ENCODE assay signal across 8 cellular contexts in the genomic region with DNA sequence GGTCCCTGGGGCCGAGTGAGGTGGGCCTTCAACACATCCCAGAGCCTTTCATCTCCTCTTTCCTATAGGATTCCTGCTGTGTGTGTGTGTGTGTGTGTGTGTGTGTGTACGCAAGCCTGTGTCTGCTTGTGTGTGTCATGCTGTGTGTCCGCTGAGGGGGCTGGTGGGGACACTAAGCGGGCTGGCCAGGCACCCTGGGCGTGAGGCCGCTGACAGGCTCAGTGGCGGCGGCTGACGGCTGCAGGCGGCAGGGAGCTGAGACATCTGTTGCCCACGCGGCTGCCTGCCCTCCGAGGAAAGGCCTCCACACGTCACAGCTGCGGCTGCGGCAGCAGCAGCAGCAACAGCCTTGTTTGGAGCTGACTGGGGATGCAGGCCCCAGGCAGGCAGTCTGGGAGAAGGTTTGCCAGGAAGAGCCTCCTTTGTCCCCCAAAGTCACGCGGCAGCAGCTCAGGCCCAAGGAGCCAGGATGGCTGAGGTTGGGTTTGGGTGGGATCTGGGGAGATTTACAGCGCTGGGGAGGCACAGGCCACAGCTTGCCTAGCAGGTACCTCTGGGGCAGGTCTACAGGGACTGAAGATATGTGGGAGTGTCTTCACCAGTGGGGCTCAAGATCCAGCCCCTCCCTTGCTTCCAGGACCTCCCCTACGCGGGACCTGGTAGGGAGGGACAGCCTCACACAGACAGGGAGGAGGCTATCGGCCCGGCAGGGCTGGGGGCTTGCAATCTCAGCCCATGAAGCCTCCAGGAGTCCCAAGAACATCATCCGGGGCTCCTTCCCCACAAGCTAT. TPM values are rescaled to one million over a fixed set of nuclear protein-coding genes. Genes with fewer than 3 reads are reported as not detected.
DNase-seq lines count a peak whose midpoint lies in the region; ATAC-seq and TF ChIP-seq lines count a peak whose summit lies in the region.
"Had no signal": no experiment of that assay in that cellular context is flagged by ENCODE, and none has a peak within 500 bp of the region (broad histone marks: within the 10 kb centered on the region; RNA-seq: fewer than 3 reads in every experiment).

No MANE protein-coding gene starts in this region.

- no peaks in the 10 kb centered on the region for H3K27me3 ChIP-seq in lung (ENCODE audit: control insufficient read depth, insufficient read depth)
- H3K27me3 ChIP-seq in transverse colon, result peaks cover 17% of the 10 kb centered on the region

- WGBS in lung, 2 donors, result 77 to 83% methylated on average over 24 of the region's 24 CpGs
- 81% methylated on average over 15 of the region's 24 CpGs; no CpG with 5 or more reads in 1 of the 2 donors for WGBS in transverse colon (ENCODE audit: low coverage in 1 of 2), 2 donors

- no peak overlapping the region for H3K4me3 ChIP-seq in lung
- peak overlapping the region in 3 of 4 donors; percentile 45 to 67 (median 59) for H3K4me3 ChIP-seq in transverse colon

- in situ Hi-C loops in transverse colon (cut with MboI; ENCODE audit: low pct_ligation_motif_present in 1 of 4, low pct_unique_long_range_greater_than_20kb in 1 of 4, low sequenced_read_pairs in 3 of 4), result loop anchor here in 1 of 4 donors (25.0 kb wide), 1 partner anchor 278 kb away; the partner anchor contains the start of gene IL5

- peak overlapping the region; percentile 81 for H3K27ac ChIP-seq in cingulate gyrus (ENCODE audit: low read depth, low read length)
- peak overlapping the region in 1 of 2 donors; percentile 17 for H3K27ac ChIP-seq in lung (ENCODE audit: low read depth in 1 of 2, low read length in 1 of 2)
- peak overlapping the region; percentile 87 to 97 (median 94) for H3K27ac ChIP-seq in transverse colon

- peak; percentile 25 for ATAC-seq in lung (ENCODE audit: insufficient read depth, low FRiP score)

- DNase-seq in NCI-H2227 treated with DMSO at 0.1 percent for 48 hours (lab: John Stamatoyannopoulos, UW) (peak; percentile 6), lung (ENCODE audit: low spot score) (no peak), transverse colon (peak; percentile 56), NCI-H2081 treated with DMSO at 0.1 percent for 48 hours (lab: John Stamatoyannopoulos, UW) (no peak), SIG-M5 treated with dmso at 0.1 percent for 504 hours (lab: John Stamatoyannopoulos, UW; ENCODE audit: unreplicated experiment) (no peak)
- no peak for DNase-seq in activated T-cell treated with anti-CD3 and anti-CD28 coated beads, Interleukin-2, amount 50 U/mL, for 1 hour

- intact Hi-C loops in transverse colon (cut with DNase I; ENCODE audit: low total_unique reads), result loop anchor here (5.0 kb wide), 1 partner anchor 33 kb away; the partner anchor contains the start of gene SLC22A4

- TF ChIP-seq EP300 in transverse colon (IDR thresholded peaks at IDR 0.05; ENCODE audit: low read depth), result peak; percentile 40

- peaks cover 0 to 11% of the 10 kb centered on the region in 2 donors for H3K4me1 ChIP-seq in lung (ENCODE audit: control insufficient read depth in 2 of 2, insufficient read depth in 2 of 2, low read length in 2 of 2)
- H3K4me1 ChIP-seq in transverse colon, result peaks cover 12 to 57% (median 41%) of the 10 kb centered on the region in 4 donors

- H3K9me3 ChIP-seq in lung (ENCODE audit: control insufficient read depth in 2 of 2, insufficient read depth in 1 of 2, low read length in 1 of 2) (no peaks in the 10 kb centered on the region), transverse colon (no peaks in the 10 kb centered on the region)

- TF ChIP-seq CTCF in lung (IDR thresholded peaks at IDR 0.05; ENCODE audit: control extremely low read depth, extremely low read depth) (no peak), transverse colon (IDR thresholded peaks at IDR 0.05) (no peak)

- TF ChIP-seq POLR2A in transverse colon (IDR thresholded peaks at IDR 0.05), result peak; percentile 58

- H3K36me3 ChIP-seq in lung (ENCODE audit: control insufficient read depth in 2 of 2, insufficient read depth in 2 of 2, low read length in 2 of 2), result no peaks in the 10 kb centered on the region
- H3K36me3 ChIP-seq in transverse colon, result no peaks in the 10 kb centered on the region

RNA-seq across cellular contexts. Expression of gene PDLIM4, which starts 1.8 kb away (rescaled TPM):
- 10 to 100 TPM in 1 of 2 donors, 1 to 10 TPM in 1; 7.3 to 13.8 TPM for total RNA-seq in lung
- 10 to 100 TPM in 1 of 2 donors, 1 to 10 TPM in 1; 8.3 to 10.9 TPM for polyA plus RNA-seq in lung
- total RNA-seq in transverse colon, result 10 to 100 TPM in 3 of 4 donors, 1 to 10 TPM in 1; 9.7 to 43.4 (median 19.7) TPM
- polyA plus RNA-seq: neural cell had no signal

RNA-seq across cellular contexts. Expression of gene P4HA2, which starts 31.6 kb away (rescaled TPM):
- total RNA-seq in lung (10 to 100 TPM; 37.8 to 62.3 TPM), transverse colon (10 to 100 TPM; 22.1 to 53.5 (median 32.7) TPM)
- 10 to 100 TPM; 20.3 to 36.5 TPM for polyA plus RNA-seq in lung

RNA-seq across cellular contexts. Expression of gene SLC22A4, which starts 34.9 kb away (rescaled TPM):
- 10 to 100 TPM; 10.9 to 18.1 TPM for total RNA-seq in lung
- polyA plus RNA-seq in lung, result 10 to 100 TPM in 1 of 2 donors, 1 to 10 TPM in 1; 3.6 to 15.7 TPM
- total RNA-seq in transverse colon, result 10 to 100 TPM in 2 of 4 donors, 1 to 10 TPM in 1, not detected in 1; 1.6 to 48.3 (median 14.5) TPM

Comparison
In these comparisons a context has a peak if more than half of its experiments do, and no peak if none do; other contexts are left out.
1. DNase-seq: peak in NCI-H2227 treated with DMSO at 0.1 percent for 48 hours (single experiment) and transverse colon (single experiment); none in lung (single experiment), activated T-cell treated with anti-CD3 and anti-CD28 coated beads, Interleukin-2, amount 50 U/mL, for 1 hour (single experiment), NCI-H2081 treated with DMSO at 0.1 percent for 48 hours (single experiment) and SIG-M5 treated with dmso at 0.1 percent for 504 hours (single experiment).